ENCODE assay signal across 8 cellular contexts in the genomic region with DNA sequence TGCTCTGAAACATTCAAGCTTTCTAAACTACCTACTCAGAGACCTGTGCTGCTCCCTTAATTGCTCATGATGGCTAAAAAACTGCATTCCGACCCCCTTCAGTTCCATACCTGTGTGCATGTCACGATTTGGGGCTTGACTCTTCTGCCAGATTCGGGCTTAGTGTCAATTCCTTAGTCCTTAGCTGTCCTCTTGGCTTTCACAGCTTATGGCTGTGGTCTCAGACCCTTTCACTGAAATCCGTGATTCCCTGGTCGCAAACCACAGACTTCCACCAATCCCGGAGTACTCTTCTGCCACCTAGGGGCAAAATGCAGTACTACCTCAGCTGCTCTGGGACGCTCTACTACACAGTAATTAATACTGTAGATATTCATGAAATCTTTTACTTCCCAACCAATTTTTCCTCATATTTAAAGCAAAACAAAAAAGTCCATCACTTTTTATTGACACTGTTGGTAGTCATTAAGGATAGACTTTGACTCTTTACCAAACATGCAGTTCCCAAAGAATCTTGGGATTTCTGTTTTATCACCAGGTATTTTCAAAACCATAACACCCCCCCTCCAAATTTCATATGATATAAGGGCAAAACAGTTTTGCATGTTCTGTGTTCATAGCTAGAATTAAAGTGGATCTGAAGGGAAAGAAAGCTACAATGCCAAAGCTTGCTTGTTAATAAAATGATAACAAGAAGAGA.
A peak's percentile ranks its signal among the peaks of the same experiment; 100 is the strongest.
DNase-seq lines count a peak whose midpoint lies in the region; ATAC-seq and TF ChIP-seq lines count a peak whose summit lies in the region.

No MANE protein-coding gene starts in this region.

- peak; percentile 44 for DNase-seq in AG10803 (ENCODE audit: low read depth)
- DNase-seq in NCI-H2081 (lab: John Stamatoyannopoulos, UW) = peak; percentile 61 to 72
- DNase-seq in activated CD4-positive, alpha-beta memory T cell treated with anti-CD3 and anti-CD28 coated beads for 36 hours = peak; percentile 32
- DNase-seq in epithelial cell of esophagus (ENCODE audit: low read depth) = peak; percentile 63
- peak; percentile 1 for DNase-seq in naive B cell
- DNase-seq in ureter (ENCODE audit: low spot score) = peak; percentile 51

- CTCF ChIA-PET in activated CD4-positive, alpha-beta memory T cell treated with anti-CD3 and anti-CD28 coated beads for 36 hours (lab: Charles Lee) = interaction anchor here (0.7 to 2.0 kb wide), 9 partner anchors 9 to 1252 kb away, joined by 3 to 11 read pairs (median 3); no protein-coding TSS in a partner anchor

- POLR2A ChIA-PET in activated CD4-positive, alpha-beta memory T cell treated with anti-CD3 and anti-CD28 coated beads for 36 hours (lab: Charles Lee) = no interaction called here

- H3K27ac Mint-ChIP-seq in activated CD4-positive, alpha-beta memory T cell treated with anti-CD3 and anti-CD28 coated beads for 36 hours = no peak overlapping the region
- no peak overlapping the region for H3K27ac Mint-ChIP-seq in naive B cell

- peak; percentile 76 for ATAC-seq in GM18498 (IDR thresholded peaks at IDR 0.05; ENCODE audit: unreplicated experiment)
- ATAC-seq in HG02885 (IDR thresholded peaks at IDR 0.05; ENCODE audit: poor library complexity, unreplicated experiment) = peak; percentile 92
- peak; percentile 28 to 37 for ATAC-seq in naive B cell (ENCODE audit: low read depth in 2 of 2)

- intact Hi-C loops in activated CD4-positive, alpha-beta memory T cell treated with anti-CD3 and anti-CD28 coated beads for 36 hours (cut with micrococcal nuclease) = loop anchor here (5.0 kb wide), 1 partner anchor 1246 kb away; no protein-coding TSS in a partner anchor

- H3K4me1 Mint-ChIP-seq in activated CD4-positive, alpha-beta memory T cell treated with anti-CD3 and anti-CD28 coated beads for 36 hours (ENCODE audit: low read depth) = no peaks in the 10 kb centered on the region
- peaks cover 0 to 2% (median 0%) of the 10 kb centered on the region in 3 donors for H3K4me1 Mint-ChIP-seq in naive B cell

- H3K4me3 ChIP-seq in AG10803 (ENCODE audit: low read length) (no peak overlapping the region), epithelial cell of esophagus (ENCODE audit: low read length) (no peak overlapping the region)

- H3K9me3 Mint-ChIP-seq in activated CD4-positive, alpha-beta memory T cell treated with anti-CD3 and anti-CD28 coated beads for 36 hours = no peaks in the 10 kb centered on the region
- no peaks in the 10 kb centered on the region for H3K9me3 Mint-ChIP-seq in naive B cell

- H3K27me3 Mint-ChIP-seq in activated CD4-positive, alpha-beta memory T cell treated with anti-CD3 and anti-CD28 coated beads for 36 hours = no peaks in the 10 kb centered on the region
- no peaks in the 10 kb centered on the region for H3K27me3 Mint-ChIP-seq in naive B cell

- H3K36me3 Mint-ChIP-seq in activated CD4-positive, alpha-beta memory T cell treated with anti-CD3 and anti-CD28 coated beads for 36 hours = no peaks in the 10 kb centered on the region
- H3K36me3 Mint-ChIP-seq in naive B cell = no peaks in the 10 kb centered on the region

- peak; percentile 98 for TF ChIP-seq CTCF in AG10803 (conservative IDR thresholded peaks at IDR 0.05; ENCODE audit: low read length)
- TF ChIP-seq CTCF in epithelial cell of esophagus (IDR thresholded peaks at IDR 0.05; ENCODE audit: insufficient read depth, low read depth, low read length, missing control alignments) = peak; percentile 97

- no peak overlapping the region for H3K4me3 Mint-ChIP-seq in activated CD4-positive, alpha-beta memory T cell treated with anti-CD3 and anti-CD28 coated beads for 36 hours
- H3K4me3 Mint-ChIP-seq in naive B cell = no peak overlapping the region

Comparison
In these comparisons a context has a peak if more than half of its experiments do, and no peak if none do; other contexts are left out.
1. DNase-seq: peak in every context shown above with its lines; median percentile 66 in NCI-H2081; 63 in epithelial cell of esophagus; 51 in ureter; 44 in AG10803; 32 in activated CD4-positive, alpha-beta memory T cell treated with anti-CD3 and anti-CD28 coated beads for 36 hours; 1 in naive B cell.
2. ATAC-seq: peak in every context shown above with its lines; median percentile 92 in HG02885; 76 in GM18498; 32 in naive B cell.